10 cellular contexts compared by ENCODE assay signal in genomic region chr21:35254006-35254751, GRCh38.
DNase-seq lines count a peak whose midpoint lies in the region; ATAC-seq and TF ChIP-seq lines count a peak whose summit lies in the region.
"Had no signal": no experiment of that assay in that cellular context is flagged by ENCODE, and none has a peak within 500 bp of the region (broad histone marks: within the 10 kb centered on the region; RNA-seq: fewer than 3 reads in every experiment).

No MANE protein-coding gene starts in this region.

- peak overlapping the region; percentile 62 for H3K27ac Mint-ChIP-seq in type B pancreatic cell
- no peak overlapping the region for H3K27ac Mint-ChIP-seq in activated CD8-positive, alpha-beta T cell treated with anti-CD3 and anti-CD28 coated beads for 36 hours

- H3K4me2 ChIP-seq in SK-N-SH: no peak overlapping the region

- H3K36me3 Mint-ChIP-seq in type B pancreatic cell: no peaks in the 10 kb centered on the region
- no peaks in the 10 kb centered on the region for H3K36me3 Mint-ChIP-seq in activated CD8-positive, alpha-beta T cell treated with anti-CD3 and anti-CD28 coated beads for 36 hours (ENCODE audit: low read depth)

- H3K27me3 ChIP-seq in SK-N-SH (ENCODE audit: insufficient read depth) (no peaks in the 10 kb centered on the region), uterus (no peaks in the 10 kb centered on the region)
- H3K27me3 ChIP-seq: pancreas had no signal

- H3K4me1 ChIP-seq in SK-N-SH (ENCODE audit: control insufficient read depth in 1 of 2, insufficient read depth in 2 of 2, low read depth in 1 of 2, low read length in 1 of 2) (peaks cover 6% of the 10 kb centered on the region in 2 experiments; a peak in 3 of 4 replicates), uterus (no peaks in the 10 kb centered on the region)

- 0 out of 2 replicates have a peak overlapping the region, but pooled peaks have one; percentile 7 for H2AFZ ChIP-seq in SK-N-SH (ENCODE audit: low read depth)

- TF ChIP-seq POLR2A in uterus (IDR thresholded peaks at IDR 0.05): no peak

- H3K79me2 ChIP-seq in SK-N-SH (ENCODE audit: insufficient read depth): no peaks in the 10 kb centered on the region

- no peaks in the 10 kb centered on the region for H3K9me2 ChIP-seq in SK-N-SH

- TF ChIP-seq CTCF in SK-N-SH (IDR thresholded peaks at IDR 0.05): no peak
- no peak for TF ChIP-seq CTCF in type B pancreatic cell (conservative IDR thresholded peaks at IDR 0.05)
- TF ChIP-seq CTCF in activated CD8-positive, alpha-beta T cell treated with anti-CD3 and anti-CD28 coated beads for 36 hours (IDR thresholded peaks at IDR 0.05): no peak
- TF ChIP-seq CTCF in uterus (IDR thresholded peaks at IDR 0.05): no peak

- POLR2A ChIA-PET in SK-N-SH (lab: Yijun Ruan, JAX): no interaction called here
- POLR2A ChIA-PET in activated CD8-positive, alpha-beta T cell treated with anti-CD3 and anti-CD28 coated beads for 36 hours (lab: Charles Lee): no interaction called here

- H4K20me1 ChIP-seq in SK-N-SH (ENCODE audit: insufficient read depth): no peaks in the 10 kb centered on the region

- ATAC-seq in SK-N-SH treated with all-trans-retinoic acid at 6 μM for 48 hours: no peak
- ATAC-seq in activated CD8-positive, alpha-beta T cell treated with anti-CD3 and anti-CD28 coated beads for 36 hours: no peak
- ATAC-seq: pancreas had no signal

- no peaks in the 10 kb centered on the region for H3K27me3 Mint-ChIP-seq in type B pancreatic cell
- peaks cover 5% of the 10 kb centered on the region for H3K27me3 Mint-ChIP-seq in activated CD8-positive, alpha-beta T cell treated with anti-CD3 and anti-CD28 coated beads for 36 hours

- H3K4me1 Mint-ChIP-seq in type B pancreatic cell (ENCODE audit: unreplicated experiment): peaks cover 13% of the 10 kb centered on the region
- H3K4me1 Mint-ChIP-seq in activated CD8-positive, alpha-beta T cell treated with anti-CD3 and anti-CD28 coated beads for 36 hours (ENCODE audit: low read depth): peaks cover 9% of the 10 kb centered on the region

- 85% methylated on average over 12 of the region's 12 CpGs for whole genome bisulfite sequencing in SK-N-SH (ENCODE audit: low lambda C conversion rate)

- TF ChIP-seq RAD21 in SK-N-SH (IDR thresholded peaks at IDR 0.05; ENCODE audit: low read length): no peak

- no peaks in the 10 kb centered on the region for H3K9me3 Mint-ChIP-seq in type B pancreatic cell
- H3K9me3 Mint-ChIP-seq in activated CD8-positive, alpha-beta T cell treated with anti-CD3 and anti-CD28 coated beads for 36 hours: peaks cover 8% of the 10 kb centered on the region

- H3K9me3 ChIP-seq in SK-N-SH (no peaks in the 10 kb centered on the region), uterus (no peaks in the 10 kb centered on the region)
- H3K9me3 ChIP-seq: pancreas had no signal

- H3K4me3 ChIP-seq in SK-N-SH (ENCODE audit: low read depth in 2 of 2, low read length in 1 of 2) (no peak overlapping the region), uterus (no peak overlapping the region)
- H3K4me3 ChIP-seq: pancreas had no signal

- H3K36me3 ChIP-seq in SK-N-SH (replicated peaks in 1 of 2; ENCODE audit: control insufficient read depth in 1 of 2, insufficient read depth in 2 of 2, low read length in 1 of 2) (no peaks in the 10 kb centered on the region), uterus (no peaks in the 10 kb centered on the region)
- H3K36me3 ChIP-seq: pancreas had no signal

- intact Hi-C loops in activated CD8-positive, alpha-beta T cell treated with anti-CD3 and anti-CD28 coated beads for 36 hours (cut with micrococcal nuclease): no loop called here
- intact Hi-C loops in uterus (cut with DNase I; ENCODE audit: low total_unique reads): no loop called here

- H3K27ac ChIP-seq in SK-N-SH (ENCODE audit: low read depth in 2 of 2, low read length in 1 of 2) (no peak overlapping the region), uterus (peak overlapping the region in 1 of 2 donors; percentile 24)
- H3K27ac ChIP-seq: pancreas had no signal

- TF ChIP-seq EP300 in SK-N-SH (IDR thresholded peaks at IDR 0.05; ENCODE audit: borderline replicate concordance in 1 of 2, low read depth in 1 of 2, low read length in 1 of 2): no peak

- no peak for DNase-seq in SK-N-SH
- DNase-seq in astrocyte of the hippocampus (ENCODE audit: low read depth, low spot score): peak; percentile 45
- DNase-seq in kidney tubule cell (ENCODE audit: low spot score): peak; percentile 39
- DNase-seq in type B pancreatic cell (ENCODE audit: extremely low spot score, unreplicated experiment): no peak
- no peak for DNase-seq in activated CD8-positive, alpha-beta T cell treated with anti-CD3 and anti-CD28 coated beads for 36 hours
- DNase-seq in occipital lobe (lab: John Stamatoyannopoulos, UW): no peak
- DNase-seq in uterus: no peak
- DNase-seq: NCI-H510A treated with DMSO at 0.1 percent for 48 hours, pancreas had no signal

- no peak overlapping the region for H3K9ac ChIP-seq in SK-N-SH

- CTCF ChIA-PET in SK-N-SH (lab: Yijun Ruan, JAX): interaction anchor here (1.0 to 1.5 kb wide), 3 partner anchors 21 to 183 kb away, joined by 3 to 4 read pairs (median 3); no protein-coding TSS in a partner anchor
- CTCF ChIA-PET in activated CD8-positive, alpha-beta T cell treated with anti-CD3 and anti-CD28 coated beads for 36 hours (lab: Charles Lee): interaction anchor here (0.7 to 1.9 kb wide), 2 partner anchors 16 to 97 kb away, joined by 4 to 5 read pairs; no protein-coding TSS in a partner anchor

- no peak overlapping the region for H3K4me3 Mint-ChIP-seq in type B pancreatic cell
- no peak overlapping the region for H3K4me3 Mint-ChIP-seq in activated CD8-positive, alpha-beta T cell treated with anti-CD3 and anti-CD28 coated beads for 36 hours

- H3F3A ChIP-seq in SK-N-SH (replicated peaks; ENCODE audit: insufficient read depth): peaks cover 22% of the 10 kb centered on the region

TF ChIP-seq in SK-N-SH, 30 proteins besides CTCF, POLR2A, EP300 and RAD21:
- TF ChIP-seq FOSL2 (IDR thresholded peaks at IDR 0.05; ENCODE audit: borderline replicate concordance, low read depth) (peak; percentile 29; the same call in 1 of the 2 replicates), JUND (IDR thresholded peaks at IDR 0.05) (peak; percentile 17; the same call in 1 of the 2 replicates), YY1 (IDR thresholded peaks at IDR 0.05; ENCODE audit: low read depth) (no peak)

TF ChIP-seq in SK-N-SH treated with all-trans-retinoic acid at 6 μM for 48 hours, 23 proteins besides CTCF, POLR2A, EP300 and RAD21 (continues in another document):
- TF ChIP-seq ZC3H10 (CRISPR knock-in tag; IDR thresholded peaks at IDR 0.05): no peak
- TF ChIP-seq, protein P1, sequence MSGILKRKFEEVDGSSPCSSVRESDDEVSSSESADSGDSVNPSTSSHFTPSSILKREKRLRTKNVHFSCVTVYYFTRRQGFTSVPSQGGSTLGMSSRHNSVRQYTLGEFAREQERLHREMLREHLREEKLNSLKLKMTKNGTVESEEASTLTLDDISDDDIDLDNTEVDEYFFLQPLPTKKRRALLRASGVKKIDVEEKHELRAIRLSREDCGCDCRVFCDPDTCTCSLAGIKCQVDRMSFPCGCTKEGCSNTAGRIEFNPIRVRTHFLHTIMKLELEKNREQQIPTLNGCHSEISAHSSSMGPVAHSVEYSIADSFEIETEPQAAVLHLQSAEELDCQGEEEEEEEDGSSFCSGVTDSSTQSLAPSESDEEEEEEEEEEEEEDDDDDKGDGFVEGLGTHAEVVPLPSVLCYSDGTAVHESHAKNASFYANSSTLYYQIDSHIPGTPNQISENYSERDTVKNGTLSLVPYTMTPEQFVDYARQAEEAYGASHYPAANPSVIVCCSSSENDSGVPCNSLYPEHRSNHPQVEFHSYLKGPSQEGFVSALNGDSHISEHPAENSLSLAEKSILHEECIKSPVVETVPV (CRISPR knock-in tag; IDR thresholded peaks at IDR 0.05): no peak
- TF ChIP-seq CSDC2 (CRISPR knock-in tag; IDR thresholded peaks at IDR 0.05): no peak
- TF ChIP-seq TCF4 (CRISPR knock-in tag; IDR thresholded peaks at IDR 0.05; ENCODE audit: borderline replicate concordance): no peak
- TF ChIP-seq PPARA (CRISPR knock-in tag; IDR thresholded peaks at IDR 0.05; ENCODE audit: borderline replicate concordance): no peak
- no peak for TF ChIP-seq ZFP30 (CRISPR knock-in tag; IDR thresholded peaks at IDR 0.05)
- no peak for TF ChIP-seq ISL1 (CRISPR knock-in tag; IDR thresholded peaks at IDR 0.05)
- no peak for TF ChIP-seq SNAI2 (CRISPR knock-in tag; IDR thresholded peaks at IDR 0.05)
- TF ChIP-seq GLIS3 (CRISPR knock-in tag; IDR thresholded peaks at IDR 0.05): no peak
- TF ChIP-seq TOX (CRISPR knock-in tag; IDR thresholded peaks at IDR 0.05; ENCODE audit: borderline replicate concordance): no peak
- no peak for TF ChIP-seq TSHZ2 (CRISPR knock-in tag; IDR thresholded peaks at IDR 0.05)
- TF ChIP-seq ZNF565 (CRISPR knock-in tag; conservative IDR thresholded peaks at IDR 0.05; ENCODE audit: low read depth): no peak
- no peak for TF ChIP-seq OSR1 (CRISPR knock-in tag; IDR thresholded peaks at IDR 0.05)

Comparison
In these comparisons a context has a peak if more than half of its experiments do, and no peak if none do; other contexts are left out.
1. DNase-seq: peak in astrocyte of the hippocampus (single experiment) and kidney tubule cell (single experiment); none in SK-N-SH (single experiment), type B pancreatic cell (single experiment), activated CD8-positive, alpha-beta T cell treated with anti-CD3 and anti-CD28 coated beads for 36 hours (single experiment), occipital lobe (single experiment) and uterus (0 of 2).